Comparison of ENCODE assay signal across 1 cellular context in the genomic region with DNA sequence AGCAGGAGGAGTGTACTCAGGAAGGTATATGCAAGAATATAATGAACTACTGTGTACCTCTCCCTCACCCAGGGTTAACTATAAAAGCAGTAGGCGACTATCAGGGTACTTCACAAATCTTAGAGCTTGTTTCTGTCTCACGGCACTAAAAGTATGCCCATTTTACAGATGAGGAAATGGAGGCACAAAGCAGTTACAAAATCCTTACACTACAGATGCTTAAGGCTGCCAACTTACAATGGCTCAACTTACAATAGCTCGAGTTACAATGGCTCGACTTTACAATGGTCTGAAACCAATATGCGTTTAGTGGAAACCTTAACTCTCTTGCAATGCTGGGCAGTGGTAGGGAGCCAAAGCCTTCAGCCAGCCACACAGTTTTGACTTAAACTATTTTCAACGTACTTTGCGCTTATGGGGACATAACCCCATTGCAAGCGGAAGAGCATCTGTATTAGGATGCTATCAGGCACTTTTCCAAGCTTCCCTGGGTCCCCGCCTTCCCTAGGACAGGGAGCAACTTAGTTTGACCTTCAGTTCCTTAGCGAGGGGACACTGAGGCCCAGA.
A peak's percentile ranks its signal among the peaks of the same experiment; 100 is the strongest.
TF ChIP-seq lines count a peak whose summit lies in the region.

No MANE protein-coding gene starts in this region.

TF ChIP-seq in K562, 482 proteins besides CTCF, POLR2A, EP300 and RAD21:
- TF ChIP-seq CEBPZ (IDR thresholded peaks at IDR 0.05; ENCODE audit: borderline replicate concordance, low read depth, low read length): no peak
- TF ChIP-seq ZNF512 (tag; IDR thresholded peaks at IDR 0.05): no peak
- no peak for TF ChIP-seq POLR2G (IDR thresholded peaks at IDR 0.05; ENCODE audit: low read depth, low read length)
- TF ChIP-seq TOE1 (IDR thresholded peaks at IDR 0.05; ENCODE audit: borderline replicate concordance): no peak
- TF ChIP-seq TOE1 (CRISPR knock-in tag; IDR thresholded peaks at IDR 0.05; ENCODE audit: borderline replicate concordance, low read depth): no peak
- peak; percentile 57 for TF ChIP-seq BCOR (IDR thresholded peaks at IDR 0.05)
- peak in 1 of 2 experiments; percentile 32; a peak in 1 of 4 replicates for TF ChIP-seq KDM1A (IDR thresholded peaks at IDR 0.05)
- TF ChIP-seq FOXA3 (CRISPR knock-in tag; conservative IDR thresholded peaks at IDR 0.05 in 1 of 2, IDR thresholded peaks at IDR 0.05 in 1 of 2): no peak
- TF ChIP-seq RBM25 (IDR thresholded peaks at IDR 0.05; ENCODE audit: low read depth, low read length, severe bottlenecking): peak; percentile 78
- no peak for TF ChIP-seq ZNF41 (CRISPR knock-in tag; conservative IDR thresholded peaks at IDR 0.05)
- no peak for TF ChIP-seq POLR3A (IDR thresholded peaks at IDR 0.05; ENCODE audit: borderline replicate concordance, extremely low read depth, insufficient read depth, insufficient read length)
